ENCODE assay signal across 1 cellular context in genomic region chr16:23510154-23510914, GRCh38.
A peak's percentile ranks its signal among the peaks of the same experiment; 100 is the strongest.
TF ChIP-seq lines count a peak whose summit lies in the region.

GGA2 (minus strand) TSS chr16:23510494; CDS start chr16:23510411, 83 bp downstream.

TF ChIP-seq in WTC11, 78 proteins besides CTCF, POLR2A, EP300 and RAD21 (continued from another document):
- TF ChIP-seq STAT6 (CRISPR knock-in tag; conservative IDR thresholded peaks at IDR 0.05; ENCODE audit: low read depth) = no peak
- TF ChIP-seq PREB (CRISPR knock-in tag; IDR thresholded peaks at IDR 0.05; ENCODE audit: borderline replicate concordance) = 0 out of 2 replicates have a peak, but pooled peaks have one; percentile 66
- peak; percentile 67; the same call in 1 of the 2 replicates for TF ChIP-seq ZBTB43 (CRISPR knock-in tag; IDR thresholded peaks at IDR 0.05)
- peak; percentile 67; the same call in 1 of the 2 replicates for TF ChIP-seq MYBL2 (CRISPR knock-in tag; IDR thresholded peaks at IDR 0.05)
- TF ChIP-seq E2F4 (CRISPR knock-in tag; IDR thresholded peaks at IDR 0.05; ENCODE audit: borderline replicate concordance, low read depth) = peak; percentile 89; the same call in 1 of the 2 replicates
- TF ChIP-seq MLX (CRISPR knock-in tag; IDR thresholded peaks at IDR 0.05) = no peak
- peak; percentile 97 for TF ChIP-seq SP1 (CRISPR knock-in tag; conservative IDR thresholded peaks at IDR 0.05)
- TF ChIP-seq JUN (CRISPR knock-in tag; IDR thresholded peaks at IDR 0.05) = 0 out of 2 replicates have a peak, but pooled peaks have one; percentile 51
- peak; percentile 79; the same call in 1 of the 2 replicates for TF ChIP-seq PRRX2 (CRISPR knock-in tag; IDR thresholded peaks at IDR 0.05)
- TF ChIP-seq HMGXB4 (CRISPR knock-in tag; IDR thresholded peaks at IDR 0.05) = peak; percentile 62; the same call in 1 of the 2 replicates
- peak; percentile 87 for TF ChIP-seq FOXK1 (CRISPR knock-in tag; IDR thresholded peaks at IDR 0.05)
- TF ChIP-seq ZNF232 (CRISPR knock-in tag; IDR thresholded peaks at IDR 0.05) = peak; percentile 77; the same call in 1 of the 2 replicates
- TF ChIP-seq FOXP4 (CRISPR knock-in tag; IDR thresholded peaks at IDR 0.05) = peak; percentile 89
- TF ChIP-seq ESRRA (CRISPR knock-in tag; IDR thresholded peaks at IDR 0.05; ENCODE audit: borderline replicate concordance) = peak; percentile 50; the same call in 1 of the 2 replicates
- peak; percentile 92 for TF ChIP-seq E2F5 (CRISPR knock-in tag; IDR thresholded peaks at IDR 0.05)
- peak; percentile 40; the same call in 1 of the 2 replicates for TF ChIP-seq SMAD3 (CRISPR knock-in tag; IDR thresholded peaks at IDR 0.05; ENCODE audit: borderline replicate concordance)
- TF ChIP-seq USF1 (CRISPR knock-in tag; IDR thresholded peaks at IDR 0.05) = peak; percentile 95
- TF ChIP-seq ELF4 (CRISPR knock-in tag; IDR thresholded peaks at IDR 0.05; ENCODE audit: low read depth) = peak; percentile 78; the same call in 1 of the 2 replicates
- no peak for TF ChIP-seq ZNF425 (CRISPR knock-in tag; conservative IDR thresholded peaks at IDR 0.05)
- peak; percentile 73 for TF ChIP-seq GABPB1 (CRISPR knock-in tag; IDR thresholded peaks at IDR 0.05)
- TF ChIP-seq ZNF396 (CRISPR knock-in tag; IDR thresholded peaks at IDR 0.05; ENCODE audit: borderline replicate concordance) = no peak
TF ChIP-seq in WTC11: peak in this region for 33.
